ENCODE assay signal across 8 cellular contexts in genomic region chr5:90529939-90530677, GRCh38. TPM values are rescaled to one million over a fixed set of nuclear protein-coding genes. Genes with fewer than 3 reads are reported as not detected.
A peak's percentile ranks its signal among the peaks of the same experiment; 100 is the strongest.
DNase-seq lines count a peak whose midpoint lies in the region; ATAC-seq and TF ChIP-seq lines count a peak whose summit lies in the region.

No MANE protein-coding gene starts in this region.

- H3K9me3 ChIP-seq in adrenal gland (replicated peaks in 1 of 3) (no peaks in the 10 kb centered on the region), vagina (no peaks in the 10 kb centered on the region)

- peak overlapping the region in 4 of 5 donors; percentile 54 to 94 (median 80) for H3K27ac ChIP-seq in adrenal gland
- peak overlapping the region; percentile 97 for H3K27ac ChIP-seq in vagina

- H3K9me3 Mint-ChIP-seq in progenitor cell of endocrine pancreas (ENCODE audit: low read depth), result no peaks in the 10 kb centered on the region

- H3K4me1 ChIP-seq in adrenal gland (replicated peaks in 1 of 2) (peaks cover 5 to 39% of the 10 kb centered on the region in 2 donors), vagina (peaks cover 34% of the 10 kb centered on the region)

- H3K27me3 ChIP-seq in adrenal gland, result no peaks in the 10 kb centered on the region
- no peaks in the 10 kb centered on the region for H3K27me3 ChIP-seq in vagina

- TF ChIP-seq POLR2A in adrenal gland (IDR thresholded peaks at IDR 0.05) (no peak), vagina (IDR thresholded peaks at IDR 0.05) (no peak)

- DNase-seq in G401 (ENCODE audit: low spot score) (peak; percentile 94), RPMI8226 (peak; percentile 83), adrenal gland (peak; percentile 70 to 87 (median 75)), left ventricle myocardium superior (peak; percentile 49), progenitor cell of endocrine pancreas (ENCODE audit: low spot score, unreplicated experiment) (peak; percentile 46), vagina (ENCODE audit: extremely low spot score in 2 of 2) (no peak)

- peak overlapping the region; percentile 99 for H3K27ac Mint-ChIP-seq in progenitor cell of endocrine pancreas

- peak; percentile 81 for TF ChIP-seq RAD21 in Ishikawa (IDR thresholded peaks at IDR 0.05; ENCODE audit: low read depth)

- no peaks in the 10 kb centered on the region for H3K27me3 Mint-ChIP-seq in progenitor cell of endocrine pancreas

- ATAC-seq in GM21723 (IDR thresholded peaks at IDR 0.05; ENCODE audit: unreplicated experiment), result peak; percentile 60
- ATAC-seq in left ventricle myocardium superior, result peak; percentile 81

- H3K4me3 Mint-ChIP-seq in progenitor cell of endocrine pancreas (ENCODE audit: low read depth), result peak overlapping the region; percentile 99

- peaks cover 19% of the 10 kb centered on the region for H3K4me1 Mint-ChIP-seq in progenitor cell of endocrine pancreas (ENCODE audit: low read depth)

- H3K36me3 Mint-ChIP-seq in progenitor cell of endocrine pancreas (ENCODE audit: insufficient read depth), result peaks cover under 1% of the 10 kb centered on the region

- in situ Hi-C loops in G401 (cut with HindIII; ENCODE audit: low sequenced_read_pairs), result no loop called here

- peak; percentile 43 to 85 (median 70) for TF ChIP-seq CTCF in adrenal gland (IDR thresholded peaks at IDR 0.05)
- peak; percentile 72 for TF ChIP-seq CTCF in progenitor cell of endocrine pancreas (IDR thresholded peaks at IDR 0.05; ENCODE audit: unreplicated experiment)
- peak; percentile 44 to 64 (median 57) for TF ChIP-seq CTCF in vagina (IDR thresholded peaks at IDR 0.05)

- H3K36me3 ChIP-seq in adrenal gland (replicated peaks in 1 of 2) (no peaks in the 10 kb centered on the region), vagina (no peaks in the 10 kb centered on the region)

- H3K4me3 ChIP-seq in adrenal gland, result peak overlapping the region; percentile 19 to 98 (median 72)
- H3K4me3 ChIP-seq in vagina, result peak overlapping the region; percentile 91 to 96

- WGBS in adrenal gland, 4 donors, result 4 to 7% (median 5%) methylated on average over 13 of the region's 13 CpGs

- TF ChIP-seq EP300 in Ishikawa (IDR thresholded peaks at IDR 0.05; ENCODE audit: borderline replicate concordance), result no peak

- intact Hi-C loops in adrenal gland (cut with DNase I), result loop anchor here in 1 of 2 donors (10.0 kb wide), 1 partner anchor 95 kb away; no protein-coding TSS in a partner anchor
- intact Hi-C loops in left ventricle myocardium superior (cut with micrococcal nuclease), result no loop called here
- intact Hi-C loops in vagina (cut with DNase I), result loop anchor here (5.0 to 10.0 kb wide), 2 partner anchors 58 to 115 kb away; partner anchors contain the start of genes MBLAC2 and POLR3G

TF ChIP-seq in Ishikawa, 13 proteins besides CTCF, POLR2A, EP300 and RAD21:
- TF ChIP-seq CREB1 (IDR thresholded peaks at IDR 0.05; ENCODE audit: low read depth) (no peak), NFIC (IDR thresholded peaks at IDR 0.05) (peak; percentile 26; the same call in 1 of the 2 replicates), CEBPB (IDR thresholded peaks at IDR 0.05) (no peak), FOXM1 (IDR thresholded peaks at IDR 0.05; ENCODE audit: borderline replicate concordance, low read depth) (peak; percentile 69; the same call in 1 of the 2 replicates), USF1 (IDR thresholded peaks at IDR 0.05) (no peak), REST (IDR thresholded peaks at IDR 0.05; ENCODE audit: low read depth) (no peak), ZBTB7A (IDR thresholded peaks at IDR 0.05; ENCODE audit: low read depth) (0 out of 2 replicates have a peak, but pooled peaks have one; percentile 21), EGR1 (IDR thresholded peaks at IDR 0.05) (no peak), TEAD4 (IDR thresholded peaks at IDR 0.05) (no peak), TCF12 (IDR thresholded peaks at IDR 0.05; ENCODE audit: low read depth) (no peak), TAF1 (IDR thresholded peaks at IDR 0.05; ENCODE audit: low read depth) (no peak), YY1 (IDR thresholded peaks at IDR 0.05; ENCODE audit: low read depth) (no peak)
- TF ChIP-seq, protein P1, sequence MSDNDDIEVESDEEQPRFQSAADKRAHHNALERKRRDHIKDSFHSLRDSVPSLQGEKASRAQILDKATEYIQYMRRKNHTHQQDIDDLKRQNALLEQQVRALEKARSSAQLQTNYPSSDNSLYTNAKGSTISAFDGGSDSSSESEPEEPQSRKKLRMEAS (IDR thresholded peaks at IDR 0.05), result no peak

RNA-seq across cellular contexts. Expression of gene LYSMD3, which starts 0.7 kb away (rescaled TPM):
- 3.8 and 6.2 TPM in 2 replicates for total RNA-seq in G401 (2014; rRNA removed; shearing (Covaris generic))
- total RNA-seq in adrenal gland (10 to 100 TPM in 6 of 8 donors, 1 to 10 TPM in 2; 6.8 to 33.2 (median 16.1) TPM), left ventricle myocardium superior (19.8 TPM), progenitor cell of endocrine pancreas (16.4 and 17.2 TPM in 2 replicates), vagina (15.5 TPM)
- 10 to 100 TPM in 1 of 3 donors, 1 to 10 TPM in 2; 3.4 to 38.6 (median 4.2) TPM for polyA plus RNA-seq in adrenal gland

RNA-seq across cellular contexts. Expression of gene ADGRV1, which starts 28.5 kb away (rescaled TPM):
- total RNA-seq in G401 (2014; rRNA removed; shearing (Covaris generic)), result not detected in 2 replicates
- total RNA-seq in adrenal gland (1,000 to 10,000 TPM in 4 of 8 donors, 100 to 1,000 TPM in 4; 526 to 2,577 (median 946) TPM), left ventricle myocardium superior (not detected), progenitor cell of endocrine pancreas (82.3 and 87.6 TPM in 2 replicates), vagina (10.6 TPM)
- 100 to 1,000 TPM; 229 to 676 (median 510) TPM for polyA plus RNA-seq in adrenal gland

RNA-seq across cellular contexts. Expression of gene POLR3G, which starts 55.4 kb away (rescaled TPM):
- total RNA-seq in G401 (2014; rRNA removed; shearing (Covaris generic)), result 2.8 and 16.3 TPM in 2 replicates
- 1 to 10 TPM in 1 of 8 donors, under 1 TPM in 5, not detected in 2; 0.30 to 1.2 (median 0.78) TPM for total RNA-seq in adrenal gland
- 1 to 10 TPM; 1.0 to 2.4 (median 2.1) TPM for polyA plus RNA-seq in adrenal gland
- 1.5 TPM for total RNA-seq in left ventricle myocardium superior
- 2.1 and 3.2 TPM in 2 replicates for total RNA-seq in progenitor cell of endocrine pancreas
- total RNA-seq in vagina, result 5.4 TPM

RNA-seq across cellular contexts. Expression of gene MBLAC2, which starts 55.5 kb away (rescaled TPM):
- total RNA-seq in G401 (2014; rRNA removed; shearing (Covaris generic)), result 4.3 and 5.5 TPM in 2 replicates
- total RNA-seq in adrenal gland (1 to 10 TPM; 3.7 to 7.1 (median 5.2) TPM), left ventricle myocardium superior (4.1 TPM), progenitor cell of endocrine pancreas (4.3 and 4.5 TPM in 2 replicates), vagina (8.8 TPM)
- polyA plus RNA-seq in adrenal gland, result 1 to 10 TPM; 1.3 to 8.8 (median 1.4) TPM

Comparison
In these comparisons a context has a peak if more than half of its experiments do, and no peak if none do; other contexts are left out.
1. DNase-seq: peak in G401 (single experiment), RPMI8226 (single experiment), adrenal gland (7 of 7), left ventricle myocardium superior (single experiment) and progenitor cell of endocrine pancreas (single experiment); none in vagina (0 of 2).
2. RNA of gene ADGRV1, which starts 28.5 kb away (total RNA-seq): 526 to 2,577 TPM in adrenal gland, 82.3 to 87.6 TPM in progenitor cell of endocrine pancreas and 10.6 TPM in vagina (single experiment); not detected in left ventricle myocardium superior (single experiment) and not detected in G401; every median in the first group is over 10 times any median in the second.
3. Peak in every context shown above with its lines, with median percentiles within 50 percentile points of each other: CTCF ChIP-seq.